In the genomic region with DNA sequence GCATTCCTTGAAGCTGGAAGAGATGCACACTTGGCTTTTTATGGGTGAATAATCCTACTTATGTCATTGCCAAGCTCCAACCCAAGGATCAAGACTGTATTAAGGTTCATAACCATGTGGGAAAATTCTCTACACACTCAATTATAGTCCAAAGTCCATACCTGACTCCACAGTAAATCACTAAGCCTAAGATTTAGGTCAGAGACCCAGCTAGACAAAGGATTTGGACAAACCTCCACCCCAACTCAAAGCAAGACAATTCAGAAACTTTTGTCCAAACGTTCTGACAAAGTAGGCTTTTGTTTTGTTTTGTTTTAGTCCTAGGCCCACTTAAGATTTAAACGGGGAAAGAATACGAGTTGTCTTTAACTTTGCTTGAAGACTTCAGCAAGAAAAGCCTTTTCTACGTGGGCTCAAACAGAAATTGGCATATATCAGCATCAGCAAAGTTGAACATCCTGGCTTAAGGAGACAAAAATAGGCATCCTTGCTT, we compare ENCODE assay signal across 8 cellular contexts. TPM values are rescaled to one million over a fixed set of nuclear protein-coding genes. Genes with fewer than 3 reads are reported as not detected.
DNase-seq lines count a peak whose midpoint lies in the region; ATAC-seq and TF ChIP-seq lines count a peak whose summit lies in the region.

No MANE protein-coding gene starts in this region.

- H3K4me2 ChIP-seq in mesenchymal stem cell (ENCODE audit: low read length, poor library complexity, severe bottlenecking) = peak overlapping the region; percentile 71

- H3K9me3 Mint-ChIP-seq in activated naive CD4-positive, alpha-beta T cell treated with anti-CD3 and anti-CD28 coated beads for 36 hours = no peaks in the 10 kb centered on the region
- H3K9me3 Mint-ChIP-seq in type B pancreatic cell = no peaks in the 10 kb centered on the region

- TF ChIP-seq CTCF in astrocyte of the spinal cord (IDR thresholded peaks at IDR 0.05; ENCODE audit: low read depth, low read length) (no peak), type B pancreatic cell (conservative IDR thresholded peaks at IDR 0.05) (no peak)

- no peak overlapping the region for H4K8ac ChIP-seq in mesenchymal stem cell (ENCODE audit: low read length)

- H3K23ac ChIP-seq in mesenchymal stem cell (ENCODE audit: low read length in 2 of 2) = no peak overlapping the region

- no peaks in the 10 kb centered on the region for H3K27me3 Mint-ChIP-seq in activated naive CD4-positive, alpha-beta T cell treated with anti-CD3 and anti-CD28 coated beads for 36 hours (ENCODE audit: low read depth)
- no peaks in the 10 kb centered on the region for H3K27me3 Mint-ChIP-seq in type B pancreatic cell

- no peaks in the 10 kb centered on the region for H3K27me3 ChIP-seq in mesenchymal stem cell (ENCODE audit: control insufficient read depth in 1 of 2, insufficient read depth in 1 of 2, low read length in 2 of 2)

- no peak overlapping the region for H3K14ac ChIP-seq in mesenchymal stem cell (ENCODE audit: low read length in 2 of 2)

- peak overlapping the region; percentile 68 for H3K4me3 ChIP-seq in astrocyte of the spinal cord (ENCODE audit: low read depth, low read length)
- H3K4me3 ChIP-seq in mesenchymal stem cell (ENCODE audit: insufficient read depth in 1 of 2, low read depth in 1 of 2, low read length in 2 of 2) = peak overlapping the region; percentile 49 to 87

- H3K79me1 ChIP-seq in mesenchymal stem cell (replicated peaks; ENCODE audit: low read length, poor library complexity, severe bottlenecking) = peaks cover 3% of the 10 kb centered on the region

- H2AK5ac ChIP-seq in mesenchymal stem cell (ENCODE audit: low read length, severe bottlenecking) = no peak overlapping the region

- CTCF ChIA-PET in activated naive CD4-positive, alpha-beta T cell treated with anti-CD3 and anti-CD28 coated beads for 36 hours (lab: Charles Lee) = interaction anchor here (1.6 kb wide), 1 partner anchor 93 kb away, joined by 8 read pairs; no protein-coding TSS in a partner anchor

- H3K4me1 Mint-ChIP-seq in activated naive CD4-positive, alpha-beta T cell treated with anti-CD3 and anti-CD28 coated beads for 36 hours (ENCODE audit: low read depth) = peaks cover 43% of the 10 kb centered on the region
- peaks cover 35% of the 10 kb centered on the region for H3K4me1 Mint-ChIP-seq in type B pancreatic cell (ENCODE audit: unreplicated experiment)

- no peak overlapping the region for H2BK5ac ChIP-seq in mesenchymal stem cell (ENCODE audit: low read depth, low read length, poor library complexity, severe bottlenecking)

- peak overlapping the region; percentile 82 for H3K9ac ChIP-seq in mesenchymal stem cell (ENCODE audit: low read length)

- peaks cover 0 to 3% of the 10 kb centered on the region in 2 experiments for H3K36me3 ChIP-seq in mesenchymal stem cell (ENCODE audit: control insufficient read depth in 1 of 2, insufficient read depth in 2 of 2, low read depth in 1 of 2, low read length in 2 of 2)

- H3K4me3 Mint-ChIP-seq in activated naive CD4-positive, alpha-beta T cell treated with anti-CD3 and anti-CD28 coated beads for 36 hours = peak overlapping the region; percentile 84
- peak overlapping the region; percentile 84 for H3K4me3 Mint-ChIP-seq in type B pancreatic cell

- intact Hi-C loops in activated naive CD4-positive, alpha-beta T cell treated with anti-CD3 and anti-CD28 coated beads for 36 hours (cut with micrococcal nuclease) = loop anchor here (1.0 to 5.0 kb wide), 4 partner anchors 80 to 490 kb away; partner anchors contain the start of genes FBXW2 and RAB14

- no peak overlapping the region for H3K18ac ChIP-seq in mesenchymal stem cell (ENCODE audit: low read depth in 1 of 2, low read length in 2 of 2)

- no peak overlapping the region for H4K91ac ChIP-seq in mesenchymal stem cell (ENCODE audit: low read length)

- DNase-seq in activated naive CD4-positive, alpha-beta T cell treated with anti-CD3 and anti-CD28 coated beads for 36 hours = no peak
- DNase-seq in activated naive CD4-positive, alpha-beta T cell treated with anti-CD3 and anti-CD28 coated beads, Interleukin-2, amount 50 U/mL, for 16 hours = no peak
- DNase-seq in astrocyte of the spinal cord (ENCODE audit: low read depth, low spot score) = no peak
- no peak for DNase-seq in mesenchymal stem cell
- DNase-seq in type B pancreatic cell (ENCODE audit: extremely low spot score, unreplicated experiment) = no peak
- no peak for DNase-seq in left lobe of liver (ENCODE audit: low spot score)
- DNase-seq in effector CD8-positive, alpha-beta T cell (lab: John Stamatoyannopoulos, UW) = no peak

- H3K4ac ChIP-seq in mesenchymal stem cell (ENCODE audit: low read depth in 1 of 2, low read length in 2 of 2) = peak overlapping the region in 1 of 2 experiments; percentile 37

- no peak overlapping the region for H2BK15ac ChIP-seq in mesenchymal stem cell (ENCODE audit: low read depth, poor library complexity, severe bottlenecking)

- peaks cover 17% of the 10 kb centered on the region for H3K4me1 ChIP-seq in mesenchymal stem cell (ENCODE audit: control insufficient read depth, insufficient read depth, low read depth, low read length)

- peak overlapping the region; percentile 63 for H3K27ac ChIP-seq in mesenchymal stem cell (ENCODE audit: low read length, poor library complexity, severe bottlenecking)

- H2AFZ ChIP-seq in mesenchymal stem cell (ENCODE audit: low read depth, low read length) = no peak overlapping the region

- in situ Hi-C loops in astrocyte of the spinal cord (cut with HindIII; ENCODE audit: low sequenced_read_pairs) = no loop called here

- no peak overlapping the region for H3K27ac Mint-ChIP-seq in activated naive CD4-positive, alpha-beta T cell treated with anti-CD3 and anti-CD28 coated beads for 36 hours
- H3K27ac Mint-ChIP-seq in type B pancreatic cell = peak overlapping the region; percentile 64

- H2BK12ac ChIP-seq in mesenchymal stem cell (ENCODE audit: low read length in 2 of 2) = no peak overlapping the region

- WGBS in mesenchymal stem cell = 77% methylated on average over 4 of the region's 4 CpGs

- no peak for ATAC-seq in HG03520 (IDR thresholded peaks at IDR 0.05; ENCODE audit: unreplicated experiment)
- ATAC-seq in left lobe of liver = no peak

- H2BK120ac ChIP-seq in mesenchymal stem cell (ENCODE audit: low read depth, low read length) = no peak overlapping the region

- H3K9me3 ChIP-seq in mesenchymal stem cell (ENCODE audit: control insufficient read depth, low read length) = no peaks in the 10 kb centered on the region

- no peaks in the 10 kb centered on the region for H3K36me3 Mint-ChIP-seq in activated naive CD4-positive, alpha-beta T cell treated with anti-CD3 and anti-CD28 coated beads for 36 hours (ENCODE audit: low read depth)
- H3K36me3 Mint-ChIP-seq in type B pancreatic cell = peaks cover 3% of the 10 kb centered on the region

RNA-seq across cellular contexts. Expression of gene MEGF9, which starts 1.7 kb away (rescaled TPM):
- total RNA-seq in activated naive CD4-positive, alpha-beta T cell treated with anti-CD3 and anti-CD28 coated beads for 36 hours = 1 to 10 TPM; 3.8 TPM
- polyA plus RNA-seq in mesenchymal stem cell (2013, experiment 1 of 2) = 8.8 TPM
- polyA plus RNA-seq in mesenchymal stem cell (2013, experiment 2 of 2) = 9.1 TPM
- total RNA-seq in type B pancreatic cell (ENCODE audit: low replicate concordance) (14.7 and 17.4 TPM in 2 replicates), left lobe of liver (26.4 TPM)
